Comparison of ENCODE assay signal across 22 cellular contexts in genomic region chr7:73582664-73583202, GRCh38. TPM values are rescaled to one million over a fixed set of nuclear protein-coding genes. Genes with fewer than 3 reads are reported as not detected.
"Had no signal": no experiment of that assay in that cellular context is flagged by ENCODE, and none has a peak within 500 bp of the region (broad histone marks: within the 10 kb centered on the region; RNA-seq: fewer than 3 reads in every experiment).

No MANE protein-coding gene starts in this region.

- H3K27ac Mint-ChIP-seq: activated naive CD4-positive, alpha-beta T cell treated with anti-CD3 and anti-CD28 coated beads, Interleukin-2, amount 50 U/mL, for 72 hours; effector memory CD8-positive, alpha-beta T cell; naive thymus-derived CD8-positive, alpha-beta T cell; type B pancreatic cell had no signal

- H3K36me3 ChIP-seq: adrenal gland, ascending aorta, brain microvascular endothelial cell, esophagus squamous epithelium, gastrocnemius medialis, left lung, prostate gland, thoracic aorta had no signal

- H3K9me3 ChIP-seq: adrenal gland, ascending aorta, esophagus squamous epithelium, gastrocnemius medialis, left lung, prostate gland, thoracic aorta had no signal

- H3K27me3 Mint-ChIP-seq: effector memory CD8-positive, alpha-beta T cell; naive thymus-derived CD8-positive, alpha-beta T cell; type B pancreatic cell had no signal

- H3K9me3 Mint-ChIP-seq: activated naive CD4-positive, alpha-beta T cell treated with anti-CD3 and anti-CD28 coated beads, Interleukin-2, amount 50 U/mL, for 72 hours; effector memory CD8-positive, alpha-beta T cell; naive thymus-derived CD8-positive, alpha-beta T cell had no signal

- H3K36me3 Mint-ChIP-seq: naive thymus-derived CD8-positive, alpha-beta T cell; type B pancreatic cell had no signal

- H3K4me3 Mint-ChIP-seq: effector memory CD8-positive, alpha-beta T cell; naive thymus-derived CD8-positive, alpha-beta T cell; type B pancreatic cell had no signal

- H3K27me3 ChIP-seq: adrenal gland, ascending aorta, brain microvascular endothelial cell, dorsolateral prefrontal cortex, esophagus squamous epithelium, gastrocnemius medialis, left lung had no signal

- DNase-seq: activated CD4-positive, CD25-positive, alpha-beta regulatory T cell treated with anti-CD3 and anti-CD28 coated beads, Interleukin-2, amount 50 U/mL, for 72 hours; activated T-cell treated with anti-CD3 and anti-CD28 coated beads, Interleukin-2, amount 50 U/mL, for 1 hour; brain microvascular endothelial cell; dorsolateral prefrontal cortex; effector memory CD8-positive, alpha-beta T cell; esophagus squamous epithelium; gastrocnemius medialis; hippocampal formation; kidney glomerular epithelial cell; left lung; naive thymus-derived CD8-positive, alpha-beta T cell; stimulated activated CD4-positive, alpha-beta T cell treated with anti-CD3 and anti-CD28 coated beads, Interleukin-4, amount 100 ng/mL, for 24 hours; stimulated activated naive CD4-positive, alpha-beta T cell treated with Interleukin-2 at 50 U/mL for 16 hours had no signal

- H3K27ac ChIP-seq: ascending aorta, brain microvascular endothelial cell, dorsolateral prefrontal cortex, gastrocnemius medialis, prostate gland, thoracic aorta, VCaP had no signal

- H3K4me3 ChIP-seq: adrenal gland, ascending aorta, dorsolateral prefrontal cortex, esophagus squamous epithelium, gastrocnemius medialis, left lung, prostate gland, thoracic aorta had no signal

- ATAC-seq: activated naive CD4-positive, alpha-beta T cell treated with anti-CD3 and anti-CD28 coated beads, Interleukin-2, amount 50 U/mL, for 72 hours; effector memory CD8-positive, alpha-beta T cell; gastrocnemius medialis; left lung; naive thymus-derived CD8-positive, alpha-beta T cell had no signal

- H3K4me1 ChIP-seq: prostate gland had no signal

RNA-seq across cellular contexts. Expression of gene MLXIPL, which starts 41.6 kb away (rescaled TPM):
- total RNA-seq: activated naive CD4-positive, alpha-beta T cell treated with anti-CD3 and anti-CD28 coated beads, Interleukin-2, amount 50 U/mL, for 72 hours; lung microvascular endothelial cell; naive thymus-derived CD8-positive, alpha-beta T cell; T-helper 2 cell treated with Interferon-gamma antibody and Interleukin-4, amounts not matched to agents 100 ng/mL and 5 ng/mL, for 36 hours had no signal
